In the genomic region with DNA sequence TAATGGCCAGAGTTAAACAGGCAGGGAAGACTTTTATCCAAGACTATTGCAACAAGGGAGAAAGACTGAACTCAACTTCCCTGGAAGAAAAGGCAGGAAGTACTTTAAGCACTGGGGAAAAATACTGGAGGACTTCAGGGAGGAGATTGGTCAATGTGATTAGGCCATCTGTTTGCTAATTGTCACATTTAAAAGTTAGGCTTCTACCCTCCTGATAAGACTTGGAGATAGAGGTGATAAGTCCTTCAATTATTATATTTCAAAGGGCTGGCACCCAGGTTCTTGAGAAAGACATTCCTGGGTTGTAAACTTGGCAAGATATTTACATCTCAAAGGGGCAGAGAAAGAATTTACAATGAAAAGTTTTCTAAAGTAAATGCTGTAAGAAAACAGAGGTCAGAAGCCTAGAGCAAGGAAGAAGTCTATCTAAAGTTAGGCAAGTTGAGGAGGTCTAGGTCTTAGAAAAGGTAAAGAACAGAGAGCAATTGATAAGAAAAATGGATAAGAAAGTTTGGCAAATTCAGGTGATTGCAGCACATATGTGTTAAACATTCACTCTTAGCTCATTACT, we compare ENCODE assay signal across 24 cellular contexts. TPM values are rescaled to one million over a fixed set of nuclear protein-coding genes. Genes with fewer than 3 reads are reported as not detected.
DNase-seq lines count a peak whose midpoint lies in the region; ATAC-seq and TF ChIP-seq lines count a peak whose summit lies in the region.
"Had no signal": no experiment of that assay in that cellular context is flagged by ENCODE, and none has a peak within 500 bp of the region (broad histone marks: within the 10 kb centered on the region; RNA-seq: fewer than 3 reads in every experiment).

No MANE protein-coding gene starts in this region.

- no peaks in the 10 kb centered on the region for H3K9me3 ChIP-seq in HUES48 (ENCODE audit: control insufficient read depth, insufficient read depth, low read length)
- H3K9me3 ChIP-seq in NT2/D1 (ENCODE audit: insufficient read depth, low read length) = peaks cover 15% of the 10 kb centered on the region

- no peak overlapping the region for H3K4me3 ChIP-seq in HUES48 (ENCODE audit: low read depth, low read length)
- no peak overlapping the region for H3K4me3 ChIP-seq in NT2/D1 (ENCODE audit: insufficient read length, low read depth)

- intact Hi-C loops in left colon (cut with DNase I, micrococcal nuclease) = no loop called here

- no peak overlapping the region for H3K4me3 Mint-ChIP-seq in progenitor cell of endocrine pancreas (ENCODE audit: low read depth)
- H3K4me3 Mint-ChIP-seq: CD4-positive, alpha-beta memory T cell had no signal

- TF ChIP-seq POLR2A in GM18505 (IDR thresholded peaks at IDR 0.05; ENCODE audit: borderline replicate concordance, extremely low read depth, insufficient read depth, insufficient read length) = no peak

- peak overlapping the region; percentile 68 for H3K27ac ChIP-seq in HUES48 (ENCODE audit: low read depth, low read length)
- H3K27ac ChIP-seq: RWPE1 had no signal

- H3K27ac Mint-ChIP-seq in progenitor cell of endocrine pancreas = peak overlapping the region; percentile 49
- H3K27ac Mint-ChIP-seq: CD4-positive, alpha-beta memory T cell had no signal

- peaks cover 23% of the 10 kb centered on the region for H3K4me1 ChIP-seq in HUES48 (ENCODE audit: control insufficient read depth, insufficient read depth, low read length)
- no peaks in the 10 kb centered on the region for H3K4me1 ChIP-seq in NT2/D1 (ENCODE audit: insufficient read depth, insufficient read length)

- no peak for TF ChIP-seq CTCF in progenitor cell of endocrine pancreas (IDR thresholded peaks at IDR 0.05; ENCODE audit: unreplicated experiment)

- H3K27me3 Mint-ChIP-seq in progenitor cell of endocrine pancreas = no peaks in the 10 kb centered on the region

- peaks cover 12% of the 10 kb centered on the region for H3K9me3 Mint-ChIP-seq in progenitor cell of endocrine pancreas (ENCODE audit: low read depth)

- H3K4me1 Mint-ChIP-seq in progenitor cell of endocrine pancreas (ENCODE audit: low read depth) = peaks cover 11% of the 10 kb centered on the region
- H3K4me1 Mint-ChIP-seq: CD4-positive, alpha-beta memory T cell had no signal

- H3K36me3 Mint-ChIP-seq in progenitor cell of endocrine pancreas (ENCODE audit: insufficient read depth) = peaks cover 2% of the 10 kb centered on the region
- H3K36me3 Mint-ChIP-seq: CD4-positive, alpha-beta memory T cell had no signal

- ATAC-seq in left colon (no peak), GM18505 (IDR thresholded peaks at IDR 0.05; ENCODE audit: unreplicated experiment) (no peak), GM21526 (IDR thresholded peaks at IDR 0.05; ENCODE audit: low FRiP score, unreplicated experiment) (no peak)
- ATAC-seq: Panc1 had no signal

- no peaks in the 10 kb centered on the region for H3K27me3 ChIP-seq in HUES48 (ENCODE audit: control insufficient read depth, insufficient read depth, low read length)
- H3K27me3 ChIP-seq in NT2/D1 (ENCODE audit: insufficient read depth, insufficient read length) = no peaks in the 10 kb centered on the region

- DNase-seq in NT2/D1 (ENCODE audit: low read depth, low spot score) (peak; percentile 5), iPS DF 4.7 (ENCODE audit: extremely low read depth, low spot score) (peak; percentile 28), progenitor cell of endocrine pancreas (ENCODE audit: low spot score, unreplicated experiment) (no peak), left colon (no peak)
- DNase-seq in stimulated activated CD4-positive, alpha-beta T cell treated with anti-CD3 and anti-CD28 coated beads, Interleukin-15, amount 100 ng/mL, for 24 hours = no peak
- DNase-seq: C1 segment of cervical spinal cord; CD4-positive, alpha-beta memory T cell; DMS 273 treated with DMSO at 0.1 percent for 48 hours; DMS79; EL; GF-D8; H7; NCI-H1048; NCI-H1417; NCI-H1694 treated with DMSO at 0.1 percent for 48 hours; NCI-H2081; NCI-H2227 treated with DMSO at 0.1 percent for 48 hours; NCI-H526 treated with DMSO at 0.1 percent for 48 hours; SHP77 treated with DMSO at 0.1 percent for 48 hours had no signal

- no peaks in the 10 kb centered on the region for H3K36me3 ChIP-seq in HUES48 (ENCODE audit: control insufficient read depth, insufficient read depth, low read length)
- H3K36me3 ChIP-seq in NT2/D1 (ENCODE audit: insufficient read depth, insufficient read length, low read length) = no peaks in the 10 kb centered on the region

- no peak overlapping the region for H3K9ac ChIP-seq in HUES48 (ENCODE audit: low read depth, low read length)
- no peak overlapping the region for H3K9ac ChIP-seq in NT2/D1 (ENCODE audit: insufficient read length, low read depth)

RNA-seq across cellular contexts. Expression of a gene that starts 48.4 kb away (rescaled TPM):
- total RNA-seq in progenitor cell of endocrine pancreas = 25.4 and 34.0 TPM in 2 replicates
- 1 to 10 TPM; 2.7 to 7.0 TPM for total RNA-seq in left colon

Comparison
In these comparisons a context has a peak if more than half of its experiments do, and no peak if none do; other contexts are left out.
1. DNase-seq: peak in NT2/D1 (single experiment) and iPS DF 4.7 (single experiment); none in progenitor cell of endocrine pancreas (single experiment), left colon (0 of 2) and stimulated activated CD4-positive, alpha-beta T cell treated with anti-CD3 and anti-CD28 coated beads, Interleukin-15, amount 100 ng/mL, for 24 hours (single experiment).